Comparison of ENCODE assay signal across 1 cellular context in genomic region chr11:94849836-94850235, GRCh38.
TF ChIP-seq lines count a peak whose summit lies in the region.

No MANE protein-coding gene starts in this region.

TF ChIP-seq in IMR-90, 13 proteins besides CTCF, POLR2A, EP300 and RAD21:
- TF ChIP-seq FOS (IDR thresholded peaks at IDR 0.05; ENCODE audit: low read depth, low read length) (no peak), USF2 (IDR thresholded peaks at IDR 0.05; ENCODE audit: low read depth, low read length) (no peak), RFX5 (IDR thresholded peaks at IDR 0.05; ENCODE audit: low read depth, low read length) (no peak), CEBPB (IDR thresholded peaks at IDR 0.05; ENCODE audit: low read depth, low read length) (no peak), ELK1 (IDR thresholded peaks at IDR 0.05; ENCODE audit: borderline replicate concordance, low read depth, low read length) (no peak), CHD1 (IDR thresholded peaks at IDR 0.05; ENCODE audit: low read depth, low read length) (no peak), MAZ (IDR thresholded peaks at IDR 0.05; ENCODE audit: borderline replicate concordance, low read depth, low read length) (no peak), SMC3 (IDR thresholded peaks at IDR 0.05; ENCODE audit: low read depth, low read length) (no peak), NFE2L2 (IDR thresholded peaks at IDR 0.05; ENCODE audit: low read depth, low read length) (no peak), BHLHE40 (IDR thresholded peaks at IDR 0.05; ENCODE audit: low read depth, low read length) (no peak), MXI1 (IDR thresholded peaks at IDR 0.05; ENCODE audit: borderline replicate concordance, low read depth, low read length) (no peak), MAFK (IDR thresholded peaks at IDR 0.05; ENCODE audit: low read depth, low read length) (no peak), RCOR1 (IDR thresholded peaks at IDR 0.05; ENCODE audit: insufficient replicate concordance, low read length) (no peak)
TF ChIP-seq in IMR-90: peak in this region for 0.
